In genomic region chr7:100177040-100178001, GRCh38 we compare ENCODE assay signal across 1 cellular context.
TF ChIP-seq lines count a peak whose summit lies in the region.

Gene GPC2 (minus strand): TSS chr7:100177381. CDS start chr7:100177199, 182 bp downstream.
Gene STAG3 (plus strand): TSS chr7:100177918. CDS start chr7:100180557, 2,639 bp downstream.

TF ChIP-seq in HEK293, 187 proteins besides CTCF, POLR2A, EP300 and RAD21 (continued from another document):
- TF ChIP-seq ZBTB20 (tag by site-specific recombination; IDR thresholded peaks at IDR 0.05) (peak; percentile 85), EGR2 (tag by site-specific recombination; IDR thresholded peaks at IDR 0.05; ENCODE audit: low read depth) (no peak), SP3 (tag by site-specific recombination; IDR thresholded peaks at IDR 0.05) (peak; percentile 78), TRIM28 (IDR thresholded peaks at IDR 0.05; ENCODE audit: borderline replicate concordance, low read length) (no peak), GLIS2 (tag by site-specific recombination; IDR thresholded peaks at IDR 0.05) (peak; percentile 27; the same call in 1 of the 2 replicates), ZSCAN30 (tag by site-specific recombination; IDR thresholded peaks at IDR 0.05) (no peak), ZNF830 (tag by site-specific recombination; IDR thresholded peaks at IDR 0.05; ENCODE audit: low read depth) (no peak), GLI2 (tag by site-specific recombination; IDR thresholded peaks at IDR 0.05; ENCODE audit: borderline replicate concordance, low read depth) (no peak), ZNF37A (tag by site-specific recombination; IDR thresholded peaks at IDR 0.05) (no peak), ZNF169 (tag by site-specific recombination; IDR thresholded peaks at IDR 0.05) (no peak), ZNF335 (tag by site-specific recombination; conservative IDR thresholded peaks at IDR 0.05) (peak; percentile 44; the same call in 1 of the 2 replicates), PRDM1 (tag by site-specific recombination; IDR thresholded peaks at IDR 0.05) (no peak), ZBTB17 (tag by site-specific recombination; IDR thresholded peaks at IDR 0.05) (peak; percentile 96), ZSCAN5A (tag by site-specific recombination; IDR thresholded peaks at IDR 0.05) (no peak), SALL2 (tag by site-specific recombination; IDR thresholded peaks at IDR 0.05; ENCODE audit: borderline replicate concordance) (no peak), ZNF214 (tag by site-specific recombination; IDR thresholded peaks at IDR 0.05; ENCODE audit: borderline replicate concordance) (no peak), HOXC10 (CRISPR knock-in tag; IDR thresholded peaks at IDR 0.05) (no peak), REPIN1 (tag by site-specific recombination; IDR thresholded peaks at IDR 0.05; ENCODE audit: low read depth) (no peak), ZNF660 (tag by site-specific recombination; IDR thresholded peaks at IDR 0.05) (no peak), HIC1 (tag by site-specific recombination; IDR thresholded peaks at IDR 0.05) (peak; percentile 62; the same call in 1 of the 2 replicates), ATF2 (tag by site-specific recombination; IDR thresholded peaks at IDR 0.05; ENCODE audit: low read depth) (no peak), ZNF530 (tag by site-specific recombination; IDR thresholded peaks at IDR 0.05; ENCODE audit: low read depth) (no peak)
